27 cellular contexts compared by ENCODE assay signal in the genomic region with DNA sequence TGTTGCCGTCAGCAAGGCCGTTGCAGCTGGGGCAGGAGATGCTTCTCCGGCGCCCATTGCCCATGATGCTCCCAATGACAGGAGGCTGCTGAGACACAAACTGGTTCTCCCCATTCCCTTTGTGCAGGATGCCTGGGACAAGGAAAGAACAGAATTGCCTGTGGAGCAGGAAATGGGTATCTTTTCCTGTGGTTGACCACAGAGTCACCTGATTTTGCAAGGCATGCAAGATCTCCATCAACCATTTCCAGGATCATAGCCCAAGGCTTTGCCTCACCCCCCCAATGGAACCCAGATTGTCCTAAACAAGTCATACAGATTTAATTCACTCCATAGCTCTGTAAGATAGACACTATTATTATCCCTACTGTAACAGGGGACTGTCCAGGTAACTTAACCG.
"Had no signal": no experiment of that assay in that cellular context is flagged by ENCODE, and none has a peak within 500 bp of the region (broad histone marks: within the 10 kb centered on the region; RNA-seq: fewer than 3 reads in every experiment).

No MANE protein-coding gene starts in this region.

- H2AFZ ChIP-seq: neural progenitor cell had no signal

- DNase-seq: activated CD4-positive, alpha-beta memory T cell treated with anti-CD3 and anti-CD28 coated beads for 36 hours; activated CD4-positive, alpha-beta T cell treated with anti-CD3 and anti-CD28 coated beads for 48 hours; activated effector memory CD4-positive, alpha-beta T cell treated with Interleukin-2 at 50 U/mL for 16 hours; activated naive CD4-positive, alpha-beta T cell treated with anti-CD3 and anti-CD28 coated beads for 36 hours; activated naive CD8-positive, alpha-beta T cell treated with anti-CD3 and anti-CD28 coated beads, Interleukin-2, amount 10 ng/mL, durations not matched to agents 7 days and 5 days; activated T-cell treated with anti-CD3 and anti-CD28 coated beads, Interleukin-2, amount 50 U/mL, for 48 hours; colonic mucosa; dorsolateral prefrontal cortex; effector memory CD8-positive, alpha-beta T cell; heart left ventricle; islet precursor cell; naive thymus-derived CD8-positive, alpha-beta T cell; posterior cingulate gyrus; small intestine; stimulated activated CD4-positive, alpha-beta T cell treated with anti-CD3 and anti-CD28 coated beads, Interleukin-2, amount 100 ng/mL, for 24 hours; stimulated activated naive CD8-positive, alpha-beta T cell treated with anti-CD3 and anti-CD28 coated beads, Interleukin-15, amount 100 ng/mL, for 72 hours; T-helper 2 cell; tibial artery had no signal

- H3K27me3 ChIP-seq: colonic mucosa, dorsolateral prefrontal cortex, gastroesophageal sphincter, heart left ventricle, neural progenitor cell, tibial artery had no signal

- H3K36me3 Mint-ChIP-seq: activated CD4-positive, alpha-beta memory T cell treated with anti-CD3 and anti-CD28 coated beads for 36 hours; activated naive CD8-positive, alpha-beta T cell treated with anti-CD3 and anti-CD28 coated beads, Interleukin-2, amount 10 ng/mL, durations not matched to agents 7 days and 5 days; naive thymus-derived CD8-positive, alpha-beta T cell; stimulated activated effector memory CD8-positive, alpha-beta T cell treated with anti-CD3 and anti-CD28 coated beads, Interleukin-12 subunit alpha, Interleukin-12 subunit beta, amount 100 ng/mL, for 72 hours had no signal

- H3K9me3 ChIP-seq: colonic mucosa, gastroesophageal sphincter, heart left ventricle, tibial artery had no signal

- ATAC-seq: effector memory CD8-positive, alpha-beta T cell; esophagus mucosa; gastroesophageal sphincter; heart left ventricle; left lobe of liver; naive thymus-derived CD8-positive, alpha-beta T cell; sciatic nerve; stimulated activated naive CD8-positive, alpha-beta T cell treated with anti-CD3 and anti-CD28 coated beads, Interleukin-15, amount 100 ng/mL, for 72 hours had no signal

- H3K27me3 Mint-ChIP-seq: activated CD4-positive, alpha-beta memory T cell treated with anti-CD3 and anti-CD28 coated beads for 36 hours; stimulated activated naive CD8-positive, alpha-beta T cell treated with anti-CD3 and anti-CD28 coated beads, Interleukin-15, amount 100 ng/mL, for 72 hours had no signal

- H3K36me3 ChIP-seq: colonic mucosa, gastroesophageal sphincter, heart left ventricle, neural progenitor cell had no signal

- FAIRE-seq: endothelial cell of umbilical vein, small intestine, urothelium cell line had no signal

- H3K27ac Mint-ChIP-seq: activated CD4-positive, alpha-beta memory T cell treated with anti-CD3 and anti-CD28 coated beads for 36 hours; activated naive CD4-positive, alpha-beta T cell treated with anti-CD3 and anti-CD28 coated beads for 36 hours; effector memory CD8-positive, alpha-beta T cell; naive thymus-derived CD8-positive, alpha-beta T cell; neural progenitor cell; stimulated activated effector memory CD8-positive, alpha-beta T cell treated with anti-CD3 and anti-CD28 coated beads, Interleukin-12 subunit alpha, Interleukin-12 subunit beta, amount 100 ng/mL, for 72 hours; stimulated activated naive CD8-positive, alpha-beta T cell treated with anti-CD3 and anti-CD28 coated beads, Interleukin-15, amount 100 ng/mL, for 72 hours had no signal

- H3K4me1 Mint-ChIP-seq: naive thymus-derived CD8-positive, alpha-beta T cell; neural progenitor cell; stimulated activated effector memory CD8-positive, alpha-beta T cell treated with anti-CD3 and anti-CD28 coated beads, Interleukin-12 subunit alpha, Interleukin-12 subunit beta, amount 100 ng/mL, for 72 hours; stimulated activated naive CD8-positive, alpha-beta T cell treated with anti-CD3 and anti-CD28 coated beads, Interleukin-15, amount 100 ng/mL, for 72 hours had no signal

- H3K4me1 ChIP-seq: colonic mucosa, gastroesophageal sphincter, neural progenitor cell, tibial artery had no signal

- H3K4me3 ChIP-seq: colonic mucosa, dorsolateral prefrontal cortex, gastroesophageal sphincter, heart left ventricle, lung, neural progenitor cell, tibial artery had no signal

- H3K4me2 ChIP-seq: neural progenitor cell had no signal

- H3K4me3 Mint-ChIP-seq: activated CD4-positive, alpha-beta memory T cell treated with anti-CD3 and anti-CD28 coated beads for 36 hours; activated naive CD4-positive, alpha-beta T cell treated with anti-CD3 and anti-CD28 coated beads for 36 hours; activated naive CD8-positive, alpha-beta T cell treated with anti-CD3 and anti-CD28 coated beads, Interleukin-2, amount 10 ng/mL, durations not matched to agents 7 days and 5 days; effector memory CD8-positive, alpha-beta T cell; naive thymus-derived CD8-positive, alpha-beta T cell; neural progenitor cell; stimulated activated effector memory CD8-positive, alpha-beta T cell treated with anti-CD3 and anti-CD28 coated beads, Interleukin-12 subunit alpha, Interleukin-12 subunit beta, amount 100 ng/mL, for 72 hours; stimulated activated naive CD8-positive, alpha-beta T cell treated with anti-CD3 and anti-CD28 coated beads, Interleukin-15, amount 100 ng/mL, for 72 hours had no signal

- H3K27ac ChIP-seq: colonic mucosa, dorsolateral prefrontal cortex, gastroesophageal sphincter, heart left ventricle, neural progenitor cell, tibial artery had no signal

- H3K9me3 Mint-ChIP-seq: activated CD4-positive, alpha-beta memory T cell treated with anti-CD3 and anti-CD28 coated beads for 36 hours; activated naive CD4-positive, alpha-beta T cell treated with anti-CD3 and anti-CD28 coated beads for 36 hours; activated naive CD8-positive, alpha-beta T cell treated with anti-CD3 and anti-CD28 coated beads, Interleukin-2, amount 10 ng/mL, durations not matched to agents 7 days and 5 days; effector memory CD8-positive, alpha-beta T cell; naive thymus-derived CD8-positive, alpha-beta T cell; neural progenitor cell; stimulated activated effector memory CD8-positive, alpha-beta T cell treated with anti-CD3 and anti-CD28 coated beads, Interleukin-12 subunit alpha, Interleukin-12 subunit beta, amount 100 ng/mL, for 72 hours; stimulated activated naive CD8-positive, alpha-beta T cell treated with anti-CD3 and anti-CD28 coated beads, Interleukin-15, amount 100 ng/mL, for 72 hours had no signal

- H3K9ac ChIP-seq: neural progenitor cell had no signal
